ENCODE assay signal across 17 cellular contexts in the genomic region with DNA sequence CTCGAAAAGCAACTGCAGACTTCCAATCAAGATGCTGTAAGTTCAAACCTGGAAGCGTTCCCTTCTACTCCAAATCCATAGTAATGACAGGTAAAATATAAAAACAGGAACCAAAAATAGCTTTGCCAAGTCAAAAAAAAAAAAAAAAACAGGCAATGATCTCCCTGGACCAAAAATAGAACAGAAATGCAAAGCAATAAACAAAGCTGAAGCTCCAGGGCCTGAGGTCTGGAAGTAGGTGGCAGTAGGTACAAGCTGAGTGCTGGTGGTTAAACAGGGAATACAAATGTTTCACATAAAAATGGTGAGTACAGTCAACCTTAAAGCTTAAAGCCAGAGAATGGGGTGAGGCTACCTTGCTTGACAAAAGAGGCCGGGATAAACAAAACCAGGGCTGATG.
"Had no signal": no experiment of that assay in that cellular context is flagged by ENCODE, and none has a peak within 500 bp of the region (broad histone marks: within the 10 kb centered on the region; RNA-seq: fewer than 3 reads in every experiment).

No MANE protein-coding gene starts in this region.

- H3K36me3 ChIP-seq: thyroid gland had no signal

- H3K27me3 Mint-ChIP-seq: activated naive CD4-positive, alpha-beta T cell treated with anti-CD3 and anti-CD28 coated beads, Interleukin-2, amount 50 U/mL, for 24 hours; natural killer cell treated with Interleukin-12 subunit alpha and Interleukin-12 subunit beta and Interleukin-15 and Interleukin-18, amount 100 ng/mL, for 72 hours; progenitor cell of endocrine pancreas had no signal

- ATAC-seq: foreskin keratinocyte; natural killer cell treated with Interleukin-12 subunit alpha and Interleukin-12 subunit beta and Interleukin-15 and Interleukin-18, amount 100 ng/mL, for 72 hours; stimulated activated naive CD8-positive, alpha-beta T cell treated with anti-CD3 and anti-CD28 coated beads, Interleukin-15, Interleukin-2, amounts not matched to agents 100 U/mL and 50 U/mL, for 24 hours had no signal

- H3K27me3 ChIP-seq: foreskin keratinocyte, spleen, thyroid gland had no signal

- H3K4me1 ChIP-seq: foreskin keratinocyte, spleen, thyroid gland had no signal

- H3K4me3 ChIP-seq: lung, spleen, thyroid gland had no signal

- H3K4me1 Mint-ChIP-seq: activated naive CD4-positive, alpha-beta T cell treated with anti-CD3 and anti-CD28 coated beads, Interleukin-2, amount 50 U/mL, for 24 hours had no signal

- DNase-seq: activated gamma-delta T cell treated with Interleukin-2 at 50 U/mL for 16 hours; activated T-cell treated with anti-CD3 and anti-CD28 coated beads, Interleukin-2, amount 50 U/mL, for 1 hour; aorta; dermis blood vessel endothelial cell; effector CD8-positive, alpha-beta T cell; foreskin keratinocyte; kidney; spleen; stimulated activated CD4-positive, alpha-beta T cell treated with anti-CD3 and anti-CD28 coated beads, Interleukin-4, amount 100 ng/mL, for 1 hour; stimulated activated naive CD8-positive, alpha-beta T cell treated with anti-CD3 and anti-CD28 coated beads, Interleukin-15, Interleukin-2, amounts not matched to agents 100 U/mL and 50 U/mL, for 24 hours; T-helper 9 cell; thyroid gland had no signal

- H3K27ac ChIP-seq: foreskin keratinocyte, spleen, thyroid gland had no signal

- FAIRE-seq: kidney had no signal

- H3K4me3 Mint-ChIP-seq: activated naive CD4-positive, alpha-beta T cell treated with anti-CD3 and anti-CD28 coated beads, Interleukin-2, amount 50 U/mL, for 24 hours; brain; natural killer cell treated with Interleukin-12 subunit alpha and Interleukin-12 subunit beta and Interleukin-15 and Interleukin-18, amount 100 ng/mL, for 72 hours had no signal

- H3K27ac Mint-ChIP-seq: activated naive CD4-positive, alpha-beta T cell treated with anti-CD3 and anti-CD28 coated beads, Interleukin-2, amount 50 U/mL, for 24 hours; brain; natural killer cell treated with Interleukin-12 subunit alpha and Interleukin-12 subunit beta and Interleukin-15 and Interleukin-18, amount 100 ng/mL, for 72 hours had no signal

- H3K9me3 ChIP-seq: thyroid gland had no signal
